Comparison of ENCODE assay signal across 14 cellular contexts in the genomic region with DNA sequence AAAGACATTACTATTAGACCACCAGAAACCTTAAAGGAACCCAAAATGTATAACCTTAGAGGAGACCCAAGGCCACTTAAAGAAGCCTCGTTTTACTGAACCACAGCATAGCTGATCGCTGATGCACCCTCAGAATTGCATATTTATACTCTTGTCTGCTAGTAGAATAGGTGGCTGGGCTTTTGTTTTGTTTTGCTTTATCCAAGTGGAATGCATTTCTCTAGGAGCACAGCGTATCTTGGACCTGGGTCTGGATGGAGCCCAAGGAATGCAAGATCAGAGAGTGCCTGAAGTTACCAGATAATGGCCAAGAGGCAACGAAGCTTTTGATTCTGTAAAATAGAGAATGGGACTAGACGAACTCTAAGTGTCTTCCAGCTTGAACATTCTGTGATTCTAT.
A peak's percentile ranks its signal among the peaks of the same experiment; 100 is the strongest.
DNase-seq lines count a peak whose midpoint lies in the region; ATAC-seq and TF ChIP-seq lines count a peak whose summit lies in the region.
"Had no signal": no experiment of that assay in that cellular context is flagged by ENCODE, and none has a peak within 500 bp of the region (broad histone marks: within the 10 kb centered on the region; RNA-seq: fewer than 3 reads in every experiment).

No MANE protein-coding gene starts in this region.

- no peak overlapping the region for H3K27ac ChIP-seq in heart left ventricle
- H3K27ac ChIP-seq: A549, right lobe of liver had no signal

- peak; percentile 30 for DNase-seq in left cardiac atrium
- no peak for DNase-seq in heart left ventricle
- peak; percentile 85 for DNase-seq in RPMI7951 (ENCODE audit: low read depth)
- DNase-seq in fibroblast of pulmonary artery (ENCODE audit: low read depth): peak; percentile 80
- no peak for DNase-seq in T-helper 17 cell
- DNase-seq in head of caudate nucleus: no peak
- DNase-seq in activated CD4-positive, CD25-positive, alpha-beta regulatory T cell (lab: John Stamatoyannopoulos, UW): no peak
- DNase-seq: activated CD4-positive, alpha-beta T cell treated with anti-CD3 and anti-CD28 coated beads for 36 hours; immature natural killer cell; NCI-H1092 treated with DMSO at 0.1 percent for 48 hours; right lobe of liver had no signal

- WGBS in heart left ventricle, 4 donors: 51 to 63% (median 61%) methylated on average over 5 of the region's 5 CpGs

- H3K4me1 Mint-ChIP-seq in T-helper 17 cell: peaks cover 3% of the 10 kb centered on the region
- H3K4me1 Mint-ChIP-seq: immature natural killer cell had no signal

- no peaks in the 10 kb centered on the region for H3K27me3 ChIP-seq in heart left ventricle
- H3K27me3 ChIP-seq: right lobe of liver had no signal

- intact Hi-C loops in left cardiac atrium (cut with DNase I) (no loop called here), heart left ventricle (cut with DNase I) (loop anchor here in 3 of 10 donors (10.0 kb wide), 4 partner anchors 126 to 276 kb away; a partner anchor contains a TSS), head of caudate nucleus (cut with DNase I) (no loop called here)

- TF ChIP-seq POLR2A in heart left ventricle (IDR thresholded peaks at IDR 0.05): no peak

- no peak overlapping the region for H3K4me3 Mint-ChIP-seq in T-helper 17 cell
- H3K4me3 Mint-ChIP-seq: activated CD4-positive, alpha-beta T cell treated with anti-CD3 and anti-CD28 coated beads for 36 hours; activated naive CD8-positive, alpha-beta T cell; immature natural killer cell had no signal

- no peak overlapping the region for H3K27ac Mint-ChIP-seq in T-helper 17 cell
- H3K27ac Mint-ChIP-seq: activated CD4-positive, alpha-beta T cell treated with anti-CD3 and anti-CD28 coated beads for 36 hours; activated naive CD8-positive, alpha-beta T cell; immature natural killer cell had no signal

- H3K9me3 ChIP-seq in heart left ventricle (no peaks in the 10 kb centered on the region), T-helper 17 cell (ENCODE audit: control insufficient read depth, low read length, poor library complexity, severe bottlenecking) (peaks cover 2% of the 10 kb centered on the region)
- H3K9me3 ChIP-seq: A549, right lobe of liver had no signal

- no peaks in the 10 kb centered on the region for H3K36me3 Mint-ChIP-seq in T-helper 17 cell (ENCODE audit: low read depth)
- H3K36me3 Mint-ChIP-seq: activated naive CD8-positive, alpha-beta T cell; immature natural killer cell had no signal

- H3K36me3 ChIP-seq in heart left ventricle: no peaks in the 10 kb centered on the region
- H3K36me3 ChIP-seq: right lobe of liver had no signal

- ATAC-seq in left cardiac atrium (peak in 1 of 2 donors; percentile 50), heart left ventricle (no peak), T-helper 17 cell (no peak), HG02571 (IDR thresholded peaks at IDR 0.05; ENCODE audit: unreplicated experiment) (no peak)
- ATAC-seq: A549; activated CD4-positive, alpha-beta T cell treated with anti-CD3 and anti-CD28 coated beads for 36 hours; right lobe of liver had no signal

- H3K27me3 Mint-ChIP-seq in T-helper 17 cell: no peaks in the 10 kb centered on the region

- TF ChIP-seq CTCF in heart left ventricle (IDR thresholded peaks at IDR 0.05) (no peak), fibroblast of pulmonary artery (IDR thresholded peaks at IDR 0.05; ENCODE audit: low read length, missing control alignments) (no peak)

- H3K4me3 ChIP-seq in heart left ventricle (no peak overlapping the region), fibroblast of pulmonary artery (replicated peaks; ENCODE audit: low read depth, low read length) (no peak overlapping the region)
- H3K4me3 ChIP-seq: A549, right lobe of liver had no signal

- H3K4me1 ChIP-seq in heart left ventricle: peaks cover 0 to 25% (median 2%) of the 10 kb centered on the region in 12 donors
- H3K4me1 ChIP-seq: A549, right lobe of liver had no signal

Comparison
In these comparisons a context has a peak if more than half of its experiments do, and no peak if none do; other contexts are left out.
1. DNase-seq: peak in left cardiac atrium (single experiment), RPMI7951 (single experiment) and fibroblast of pulmonary artery (single experiment); none in heart left ventricle (0 of 5), T-helper 17 cell (0 of 3), head of caudate nucleus (0 of 42) and activated CD4-positive, CD25-positive, alpha-beta regulatory T cell (0 of 4).